In the genomic region with DNA sequence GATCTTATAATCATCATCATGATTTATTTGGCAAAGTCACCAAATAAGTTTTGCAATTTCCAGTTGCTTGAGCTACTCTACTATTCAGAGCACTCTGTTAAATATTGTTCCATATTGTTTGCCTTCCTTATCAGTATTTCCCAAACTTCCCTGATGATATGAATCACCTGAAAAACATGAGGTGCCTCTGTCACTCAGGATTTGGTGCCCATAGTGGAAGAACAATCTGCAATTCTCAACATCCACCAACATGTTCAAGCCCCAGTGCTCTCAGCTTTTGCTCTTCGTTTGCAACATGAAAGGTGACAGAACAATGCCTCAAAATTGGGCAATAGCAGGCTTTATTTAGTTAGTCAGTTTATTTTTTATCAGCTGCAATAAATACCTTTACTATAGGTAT, we compare ENCODE assay signal across 28 cellular contexts. TPM values are rescaled to one million over a fixed set of nuclear protein-coding genes. Genes with fewer than 3 reads are reported as not detected.
A peak's percentile ranks its signal among the peaks of the same experiment; 100 is the strongest.
DNase-seq lines count a peak whose midpoint lies in the region; ATAC-seq, FAIRE-seq and TF ChIP-seq lines count a peak whose summit lies in the region.
"Had no signal": no experiment of that assay in that cellular context is flagged by ENCODE, and none has a peak within 500 bp of the region (broad histone marks: within the 10 kb centered on the region; RNA-seq: fewer than 3 reads in every experiment).

No MANE protein-coding gene starts in this region.

- no peaks in the 10 kb centered on the region for H3K9me3 ChIP-seq in neutrophil
- no peaks in the 10 kb centered on the region for H3K9me3 ChIP-seq in breast epithelium
- H3K9me3 ChIP-seq: BLaER1, spleen, upper lobe of left lung had no signal

- no peaks in the 10 kb centered on the region for H3K36me3 ChIP-seq in bronchial epithelial cell (ENCODE audit: control insufficient read depth, insufficient read depth, low read length)
- no peaks in the 10 kb centered on the region for H3K36me3 ChIP-seq in neutrophil
- no peaks in the 10 kb centered on the region for H3K36me3 ChIP-seq in breast epithelium
- H3K36me3 ChIP-seq: BLaER1, spleen, upper lobe of left lung had no signal

- peak overlapping the region; percentile 58 for H3K27ac ChIP-seq in neutrophil
- H3K27ac ChIP-seq in breast epithelium, result no peak overlapping the region
- H3K27ac ChIP-seq: BLaER1 had no signal

- TF ChIP-seq CTCF in LNCaP clone FGC (IDR thresholded peaks at IDR 0.05; ENCODE audit: control insufficient read depth, extremely low read depth, insufficient read depth) (no peak), bronchial epithelial cell (IDR thresholded peaks at IDR 0.05; ENCODE audit: insufficient read depth, low read length, severe bottlenecking) (no peak), neutrophil (IDR thresholded peaks at IDR 0.05) (no peak), breast epithelium (IDR thresholded peaks at IDR 0.05) (no peak)

- no peak for TF ChIP-seq POLR2A in breast epithelium (IDR thresholded peaks at IDR 0.05)

- H3K4me3 ChIP-seq in LNCaP clone FGC (ENCODE audit: low read depth, low read length) (no peak overlapping the region), bronchial epithelial cell (ENCODE audit: low read depth, low read length) (no peak overlapping the region), neutrophil (ENCODE audit: low read depth in 1 of 2, low read length in 1 of 2) (no peak overlapping the region), breast epithelium (no peak overlapping the region)
- H3K4me3 ChIP-seq: BLaER1, spleen, upper lobe of left lung had no signal

- intact Hi-C loops in left colon (cut with DNase I, micrococcal nuclease), result no loop called here
- intact Hi-C loops in breast epithelium (cut with DNase I; ENCODE audit: low total_unique reads), result no loop called here
- intact Hi-C loops in head of caudate nucleus (cut with DNase I), result no loop called here

- ATAC-seq in left colon (peak; percentile 62), GM21390 (IDR thresholded peaks at IDR 0.05; ENCODE audit: unreplicated experiment) (no peak)
- ATAC-seq: activated naive CD4-positive, alpha-beta T cell treated with anti-CD3 and anti-CD28 coated beads, Interleukin-2, amount 50 U/mL, for 72 hours; naive thymus-derived CD8-positive, alpha-beta T cell had no signal

- DNase-seq in LNCaP clone FGC (ENCODE audit: low read depth) (peak; percentile 74), bronchial epithelial cell (ENCODE audit: low read depth) (peak; percentile 92), left colon (no peak), breast epithelium (ENCODE audit: low spot score in 2 of 2) (no peak), head of caudate nucleus (no peak)
- no peak for DNase-seq in stimulated activated CD4-positive, alpha-beta T cell treated with anti-CD3 and anti-CD28 coated beads, Interleukin-4, amount 100 ng/mL, for 4 hours
- DNase-seq: activated CD4-positive, alpha-beta T cell treated with anti-CD3 and anti-CD28 coated beads, Interleukin-2, amount 50 U/mL, for 48 hours; activated CD8-positive, alpha-beta memory T cell treated with anti-CD3 and anti-CD28 coated beads, Interleukin-2, amount 50 U/mL, for 48 hours; anterior cingulate cortex; cortex of kidney; DMS79; GF-D8; HCEC 1CT; kidney glomerular epithelial cell; naive thymus-derived CD8-positive, alpha-beta T cell; NCI-H2081 treated with DMSO at 0.1 percent for 48 hours; NCI-H446; NCI-H774; occipital lobe; spleen; stimulated activated CD4-positive, alpha-beta T cell treated with anti-CD3 and anti-CD28 coated beads, Interleukin-2, amount 100 ng/mL, for 48 hours; T-helper 1 cell; upper lobe of left lung had no signal

- peaks cover 40 to 43% of the 10 kb centered on the region in 2 experiments for H3K4me1 ChIP-seq in neutrophil (ENCODE audit: control insufficient read depth in 1 of 2, insufficient read depth in 1 of 2, low read depth in 1 of 2, low read length in 1 of 2)
- H3K4me1 ChIP-seq in breast epithelium, result no peaks in the 10 kb centered on the region
- H3K4me1 ChIP-seq: BLaER1 had no signal

- H3K27me3 ChIP-seq in bronchial epithelial cell (ENCODE audit: control insufficient read depth, insufficient read depth, low read length) (no peaks in the 10 kb centered on the region), neutrophil (no peaks in the 10 kb centered on the region), breast epithelium (no peaks in the 10 kb centered on the region)
- H3K27me3 ChIP-seq: BLaER1, spleen, upper lobe of left lung had no signal

- FAIRE-seq in bronchial epithelial cell (lab: Jason Lieb, UNC), result no peak
- FAIRE-seq: GM19239 had no signal

RNA-seq across cellular contexts. Expression of gene WSB1, which starts 28.6 kb away (rescaled TPM):
- total RNA-seq in bronchial epithelial cell, result 256 and 308 TPM in 2 replicates
- total RNA-seq in left colon, result 100 to 1,000 TPM in 1 of 2 donors, 10 to 100 TPM in 1; 91.9 to 121 TPM
- 100 to 1,000 TPM in 2 of 3 donors, 10 to 100 TPM in 1; 90.6 to 219 (median 160) TPM for total RNA-seq in breast epithelium

Comparison
In these comparisons a context has a peak if more than half of its experiments do, and no peak if none do; other contexts are left out.
1. DNase-seq: peak in LNCaP clone FGC (single experiment) and bronchial epithelial cell (single experiment); none in left colon (0 of 2), stimulated activated CD4-positive, alpha-beta T cell treated with anti-CD3 and anti-CD28 coated beads, Interleukin-4, amount 100 ng/mL, for 4 hours (0 of 2), breast epithelium (0 of 2) and head of caudate nucleus (0 of 42).